ENCODE assay signal across 8 cellular contexts in the genomic region with DNA sequence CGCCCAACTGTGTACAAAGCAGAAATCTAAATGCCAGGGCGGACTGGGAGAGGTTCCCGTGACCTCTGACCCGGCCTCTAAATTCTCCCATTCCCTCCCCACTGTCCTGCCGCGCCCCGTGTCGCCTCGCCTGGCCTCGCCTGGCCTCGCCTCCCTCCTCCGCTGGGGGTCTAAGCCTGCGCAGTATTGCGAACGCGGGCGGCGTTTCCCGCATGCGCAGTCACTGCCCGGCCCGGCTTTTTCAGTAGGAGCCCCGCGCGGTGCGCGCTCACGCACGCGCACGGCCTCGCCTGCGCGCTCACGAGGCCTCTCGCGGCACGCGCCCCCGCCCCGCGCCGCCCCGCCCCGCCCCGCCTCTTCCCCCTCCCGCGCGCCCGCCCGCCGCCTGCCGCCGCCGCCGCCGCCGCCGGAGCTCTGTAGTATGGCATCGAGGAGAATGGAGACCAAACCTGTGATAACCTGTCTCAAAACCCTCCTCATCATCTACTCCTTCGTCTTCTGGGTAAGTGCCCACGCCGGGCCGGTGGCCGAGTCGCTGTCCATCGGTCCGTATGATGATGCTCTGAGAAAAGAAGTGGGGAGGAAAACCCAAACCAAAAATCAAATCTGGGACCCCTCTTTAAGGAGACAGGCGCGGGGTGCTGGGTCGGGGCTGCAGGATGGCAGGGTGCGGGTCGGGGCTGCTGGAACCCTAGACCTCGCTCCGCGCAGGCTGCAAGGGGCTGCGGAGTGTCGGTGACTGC. TPM values are rescaled to one million over a fixed set of nuclear protein-coding genes. Genes with fewer than 3 reads are reported as not detected.
DNase-seq lines count a peak whose midpoint lies in the region; ATAC-seq and TF ChIP-seq lines count a peak whose summit lies in the region.

A gene with protein sequence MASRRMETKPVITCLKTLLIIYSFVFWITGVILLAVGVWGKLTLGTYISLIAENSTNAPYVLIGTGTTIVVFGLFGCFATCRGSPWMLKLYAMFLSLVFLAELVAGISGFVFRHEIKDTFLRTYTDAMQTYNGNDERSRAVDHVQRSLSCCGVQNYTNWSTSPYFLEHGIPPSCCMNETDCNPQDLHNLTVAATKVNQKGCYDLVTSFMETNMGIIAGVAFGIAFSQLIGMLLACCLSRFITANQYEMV (plus strand): TSS at position 417 of the 743 bp plus-strand sequence. CDS start 5 bp downstream, at position 422.

- no peaks in the 10 kb centered on the region for H3K9me3 Mint-ChIP-seq in neural crest cell

- H3K27me3 Mint-ChIP-seq in neural crest cell (ENCODE audit: low read depth), result peaks cover 11% of the 10 kb centered on the region

- no peaks in the 10 kb centered on the region for H3K4me1 Mint-ChIP-seq in neural crest cell

- H3K4me1 ChIP-seq in BE2C (no peaks in the 10 kb centered on the region), RWPE2 (ENCODE audit: insufficient read depth, poor library complexity, severe bottlenecking) (peaks cover 7% of the 10 kb centered on the region)

- H3K4me3 ChIP-seq in BE2C (ENCODE audit: low read depth, low read length) (peak within 1 kb of the TSS; percentile 81), RWPE2 (ENCODE audit: severe bottlenecking) (peak within 1 kb of the TSS; percentile 30)

- TF ChIP-seq CTCF in BE2C (IDR thresholded peaks at IDR 0.05; ENCODE audit: low read depth, low read length) (no peak), RWPE2 (IDR thresholded peaks at IDR 0.05; ENCODE audit: poor library complexity, severe bottlenecking) (no peak), neural crest cell (conservative IDR thresholded peaks at IDR 0.05) (no peak)

- peak within 1 kb of the TSS; percentile 71 for H3K27ac Mint-ChIP-seq in neural crest cell (ENCODE audit: unreplicated experiment)

- H3K9me3 ChIP-seq in BE2C (no peaks in the 10 kb centered on the region), RWPE2 (ENCODE audit: severe bottlenecking) (no peaks in the 10 kb centered on the region)

- H3K4me3 Mint-ChIP-seq in neural crest cell, result peak within 1 kb of the TSS; percentile 96

- no peaks in the 10 kb centered on the region for H3K36me3 Mint-ChIP-seq in neural crest cell (ENCODE audit: low read depth)

- no peak within 1 kb of the TSS for H3K27ac ChIP-seq in RWPE2 (ENCODE audit: poor library complexity, severe bottlenecking)

- in situ Hi-C loops in KBM-7 (cut with MboI; ENCODE audit: low pct_unique_long_range_greater_than_20kb, low sequenced_read_pairs), result no loop called here

- DNase-seq in BE2C, result peak; percentile 88
- DNase-seq in KBM-7, result peak; percentile 74
- no peak for DNase-seq in RWPE2 (ENCODE audit: low spot score)
- peak; percentile 56 for DNase-seq in activated gamma-delta T cell treated with anti-CD3 and anti-CD28 coated beads, Interleukin-2, amount 50 U/mL, for 16 hours (ENCODE audit: low read depth)
- peak; percentile 44 for DNase-seq in foreskin melanocyte
- peak; percentile 69 for DNase-seq in neural crest cell (ENCODE audit: low read depth, low spot score)
- peak; percentile 82 for DNase-seq in stimulated activated naive CD8-positive, alpha-beta T cell treated with anti-CD3 and anti-CD28 coated beads, Interleukin-15, Interleukin-2, amounts not matched to agents 100 U/mL and 50 U/mL, for 24 hours

- H3K27me3 ChIP-seq in BE2C (no peaks in the 10 kb centered on the region), RWPE2 (ENCODE audit: insufficient read depth, poor library complexity, severe bottlenecking) (peaks cover 7% of the 10 kb centered on the region)

- ATAC-seq in GM19438 (IDR thresholded peaks at IDR 0.05; ENCODE audit: low read depth, unreplicated experiment) (peak; percentile 72), RWPE2 (ENCODE audit: low read depth) (peak; percentile 49)
- ATAC-seq in stimulated activated naive CD8-positive, alpha-beta T cell treated with anti-CD3 and anti-CD28 coated beads, Interleukin-15, Interleukin-2, amounts not matched to agents 100 U/mL and 50 U/mL, for 24 hours, result peak; percentile 95

- H3K36me3 ChIP-seq in BE2C, result no peaks in the 10 kb centered on the region
- H3K36me3 ChIP-seq in RWPE2 (ENCODE audit: low read depth), result no peaks in the 10 kb centered on the region

RNA-seq across cellular contexts. Expression of the gene that starts here (rescaled TPM):
- 163 TPM for polyA plus RNA-seq in BE2C (2012; ENCODE audit: insufficient read depth, insufficient read length, low read depth)
- total RNA-seq in neural crest cell, result 9.1 and 9.7 TPM in 2 replicates
